In the genomic region with DNA sequence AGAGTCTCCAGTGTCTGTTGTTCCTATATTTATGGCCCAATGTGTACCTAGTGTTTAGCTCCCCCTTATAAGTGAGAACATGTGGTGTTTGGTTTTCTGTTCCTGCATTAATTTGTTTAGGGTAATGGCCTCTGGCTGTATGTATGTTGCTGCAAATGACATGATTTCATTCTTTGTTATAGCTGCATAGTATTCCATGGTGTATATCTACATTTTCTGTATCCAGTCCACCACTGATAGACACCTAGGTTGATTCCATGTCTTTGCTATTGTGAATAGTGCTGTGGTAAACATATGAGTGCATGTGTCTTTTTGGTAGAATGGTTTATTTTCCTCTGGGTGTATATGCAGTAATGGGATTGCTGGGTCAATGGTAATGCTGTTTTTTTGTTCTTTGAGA, we compare ENCODE assay signal across 14 cellular contexts. TPM values are rescaled to one million over a fixed set of nuclear protein-coding genes. Genes with fewer than 3 reads are reported as not detected.
"Had no signal": no experiment of that assay in that cellular context is flagged by ENCODE, and none has a peak within 500 bp of the region (broad histone marks: within the 10 kb centered on the region; RNA-seq: fewer than 3 reads in every experiment).

No MANE protein-coding gene starts in this region.

RNA-seq across cellular contexts. Expression of gene AGT, which starts 15.0 kb away (rescaled TPM):
- total RNA-seq: activated naive CD4-positive, alpha-beta T cell treated with anti-CD3 and anti-CD28 coated beads for 36 hours; activated naive CD4-positive, alpha-beta T cell treated with anti-CD3 and anti-CD28 coated beads, Interleukin-2, amount 50 U/mL, for 72 hours; activated naive CD8-positive, alpha-beta T cell treated with anti-CD3 and anti-CD28 coated beads for 36 hours; activated naive CD8-positive, alpha-beta T cell treated with anti-CD3 and anti-CD28 coated beads, Interleukin-2, amount 10 ng/mL, durations not matched to agents 7 days and 5 days; activated T-cell treated with anti-CD3 and anti-CD28 coated beads, Interleukin-2, amount 50 U/mL, for 72 hours; activated T-helper 1 cell treated with anti-CD3 and anti-CD28 coated beads, Interleukin-12 subunit alpha, Interleukin-12 subunit beta, Interleukin-2, Interleukin-4 antibody, amounts not matched to agents 30 ng/mL and 10 ng/mL and 1 ng/mL, durations not matched to agents 14 hours and 24 hours and 36 hours; activated T-helper 2 cell treated with anti-CD3 and anti-CD28 coated beads, Interferon-gamma antibody, Interleukin-2, Interleukin-4, amounts not matched to agents 10 μg/mL and 5 μg/mL and 100 μg/mL, durations not matched to agents 14 hours and 24 hours and 36 hours had no signal

RNA-seq across cellular contexts. Expression of gene CAPN9, which starts 48.2 kb away (rescaled TPM):
- total RNA-seq: activated naive CD4-positive, alpha-beta T cell treated with anti-CD3 and anti-CD28 coated beads for 36 hours; activated naive CD4-positive, alpha-beta T cell treated with anti-CD3 and anti-CD28 coated beads, Interleukin-2, amount 50 U/mL, for 72 hours; activated naive CD8-positive, alpha-beta T cell treated with anti-CD3 and anti-CD28 coated beads for 36 hours; activated naive CD8-positive, alpha-beta T cell treated with anti-CD3 and anti-CD28 coated beads, Interleukin-2, amount 10 ng/mL, durations not matched to agents 7 days and 5 days; activated T-cell treated with anti-CD3 and anti-CD28 coated beads, Interleukin-2, amount 50 U/mL, for 4 hours; activated T-cell treated with anti-CD3 and anti-CD28 coated beads, Interleukin-2, amount 50 U/mL, for 72 hours; activated T-helper 1 cell treated with anti-CD3 and anti-CD28 coated beads, Interleukin-12 subunit alpha, Interleukin-12 subunit beta, Interleukin-2, Interleukin-4 antibody, amounts not matched to agents 30 ng/mL and 10 ng/mL and 1 ng/mL, durations not matched to agents 14 hours and 24 hours and 36 hours; activated T-helper 2 cell treated with anti-CD3 and anti-CD28 coated beads, Interferon-gamma antibody, Interleukin-2, Interleukin-4, amounts not matched to agents 10 μg/mL and 5 μg/mL and 100 μg/mL, durations not matched to agents 14 hours and 24 hours and 36 hours; aorta; ascending aorta; astrocyte; bronchial epithelial cell; cerebellum; chondrocyte had no signal
